In genomic region chr17:1158879-1159278, GRCh38 we compare ENCODE assay signal across 12 cellular contexts.
"Had no signal": no experiment of that assay in that cellular context is flagged by ENCODE, and none has a peak within 500 bp of the region (broad histone marks: within the 10 kb centered on the region; RNA-seq: fewer than 3 reads in every experiment).

No MANE protein-coding gene starts in this region.

- ATAC-seq: left colon; naive thymus-derived CD4-positive, alpha-beta T cell had no signal

- DNase-seq: activated CD4-positive, alpha-beta T cell treated with anti-CD3 and anti-CD28 coated beads, Interleukin-2, amount 50 U/mL, for 1 hour; activated CD4-positive, CD25-positive, alpha-beta regulatory T cell; activated effector memory CD4-positive, alpha-beta T cell treated with anti-CD3 and anti-CD28 coated beads, Interleukin-2, amount 50 U/mL, for 16 hours; activated T-cell treated with anti-CD3 and anti-CD28 coated beads for 4 hours; central memory CD4-positive, alpha-beta T cell; dermis blood vessel endothelial cell; left colon; naive thymus-derived CD4-positive, alpha-beta T cell; posterior cingulate gyrus; stimulated activated CD4-positive, alpha-beta T cell treated with anti-CD3 and anti-CD28 coated beads, Interleukin-4, amount 100 ng/mL, for 4 hours had no signal

- H3K4me3 ChIP-seq: lung, skin epidermis had no signal
